Comparison of ENCODE assay signal across 18 cellular contexts in genomic region chr12:103960567-103961227, GRCh38. TPM values are rescaled to one million over a fixed set of nuclear protein-coding genes. Genes with fewer than 3 reads are reported as not detected.
A peak's percentile ranks its signal among the peaks of the same experiment; 100 is the strongest.
DNase-seq lines count a peak whose midpoint lies in the region; ATAC-seq and TF ChIP-seq lines count a peak whose summit lies in the region.
"Had no signal": no experiment of that assay in that cellular context is flagged by ENCODE, and none has a peak within 500 bp of the region (broad histone marks: within the 10 kb centered on the region; RNA-seq: fewer than 3 reads in every experiment).

No MANE protein-coding gene starts in this region.

- no peaks in the 10 kb centered on the region for H3K36me3 ChIP-seq in endodermal cell (ENCODE audit: control insufficient read depth, insufficient read depth, low read length)

- no peak overlapping the region for H3K27ac ChIP-seq in endodermal cell (ENCODE audit: low read depth, low read length)
- H3K27ac ChIP-seq: KMS-11 had no signal

- no peak overlapping the region for H3K9ac ChIP-seq in endodermal cell (ENCODE audit: extremely low read depth, low read length, poor library complexity, severe bottlenecking)
- H3K9ac ChIP-seq: KMS-11, SK-N-SH had no signal

- H3K27me3 ChIP-seq in endodermal cell (ENCODE audit: control insufficient read depth, insufficient read depth, low read length, poor library complexity, severe bottlenecking): no peaks in the 10 kb centered on the region

- peak overlapping the region; percentile 41 for H3K27ac Mint-ChIP-seq in activated naive CD8-positive, alpha-beta T cell
- H3K27ac Mint-ChIP-seq in activated naive CD8-positive, alpha-beta T cell treated with anti-CD3 and anti-CD28 coated beads for 36 hours: no peak overlapping the region
- H3K27ac Mint-ChIP-seq in activated T-helper 17 cell treated with anti-CD3 and anti-CD28 coated beads, Interleukin-2, amount 50 U/mL, for 72 hours: peak overlapping the region; percentile 23
- no peak overlapping the region for H3K27ac Mint-ChIP-seq in endodermal cell
- H3K27ac Mint-ChIP-seq: HFFc6 had no signal

- H3K27me3 Mint-ChIP-seq in activated naive CD8-positive, alpha-beta T cell: no peaks in the 10 kb centered on the region
- H3K27me3 Mint-ChIP-seq in activated naive CD8-positive, alpha-beta T cell treated with anti-CD3 and anti-CD28 coated beads for 36 hours: no peaks in the 10 kb centered on the region
- H3K27me3 Mint-ChIP-seq in activated T-helper 17 cell treated with anti-CD3 and anti-CD28 coated beads, Interleukin-2, amount 50 U/mL, for 72 hours: no peaks in the 10 kb centered on the region
- H3K27me3 Mint-ChIP-seq in endodermal cell (ENCODE audit: insufficient read depth): no peaks in the 10 kb centered on the region

- H3K4me3 ChIP-seq in endodermal cell (ENCODE audit: low read length): no peak overlapping the region

- WGBS in endodermal cell (ENCODE audit: insufficient coverage in 1 of 2, insufficient read length in 1 of 2), 2 experiments: 96 to 100% methylated on average over 2 to 6 of the region's 7 CpGs

- no peaks in the 10 kb centered on the region for H3K9me3 Mint-ChIP-seq in activated naive CD8-positive, alpha-beta T cell (ENCODE audit: low read depth)
- no peaks in the 10 kb centered on the region for H3K9me3 Mint-ChIP-seq in activated naive CD8-positive, alpha-beta T cell treated with anti-CD3 and anti-CD28 coated beads for 36 hours
- H3K9me3 Mint-ChIP-seq in activated T-helper 17 cell treated with anti-CD3 and anti-CD28 coated beads, Interleukin-2, amount 50 U/mL, for 72 hours: no peaks in the 10 kb centered on the region
- H3K9me3 Mint-ChIP-seq in endodermal cell: no peaks in the 10 kb centered on the region
- H3K9me3 Mint-ChIP-seq: HFFc6 had no signal

- DNase-seq in activated naive CD8-positive, alpha-beta T cell treated with anti-CD3 and anti-CD28 coated beads for 36 hours: no peak
- DNase-seq in NCI-H524 (lab: John Stamatoyannopoulos, UW) (peak; percentile 19 to 67), CD1c-positive myeloid dendritic cell (ENCODE audit: extremely low spot score) (no peak), posterior cingulate gyrus (no peak), endodermal cell (no peak)
- DNase-seq: AML-193, EL, HFFc6, NCI-H1092 treated with DMSO at 0.1 percent for 48 hours, NCI-H146, NCI-H2081, NCI-H226, NCI-H526, Right ventricle myocardium superior, SK-N-SH had no signal

- no peak for TF ChIP-seq CTCF in endodermal cell (conservative IDR thresholded peaks at IDR 0.05)

- intact Hi-C loops in posterior cingulate gyrus (cut with DNase I): loop anchor here (10.0 kb wide), 1 partner anchor 174 kb away; the partner anchor contains the start of gene NFYB

- no peak for ATAC-seq in activated T-helper 17 cell treated with anti-CD3 and anti-CD28 coated beads, Interleukin-2, amount 50 U/mL, for 72 hours (replicated peaks)

- no peaks in the 10 kb centered on the region for H3K9me3 ChIP-seq in endodermal cell (ENCODE audit: control insufficient read depth, low read length)
- H3K9me3 ChIP-seq: SK-N-SH had no signal

- no peaks in the 10 kb centered on the region for H3K36me3 Mint-ChIP-seq in activated naive CD8-positive, alpha-beta T cell
- H3K36me3 Mint-ChIP-seq in activated naive CD8-positive, alpha-beta T cell treated with anti-CD3 and anti-CD28 coated beads for 36 hours: peaks cover 11% of the 10 kb centered on the region
- H3K36me3 Mint-ChIP-seq in activated T-helper 17 cell treated with anti-CD3 and anti-CD28 coated beads, Interleukin-2, amount 50 U/mL, for 72 hours (ENCODE audit: low read depth): peaks cover 27% of the 10 kb centered on the region
- peaks cover under 1% of the 10 kb centered on the region for H3K36me3 Mint-ChIP-seq in endodermal cell (ENCODE audit: low read depth)

- H3K4me3 Mint-ChIP-seq in activated naive CD8-positive, alpha-beta T cell: no peak overlapping the region
- H3K4me3 Mint-ChIP-seq in activated naive CD8-positive, alpha-beta T cell treated with anti-CD3 and anti-CD28 coated beads for 36 hours: no peak overlapping the region
- H3K4me3 Mint-ChIP-seq in activated T-helper 17 cell treated with anti-CD3 and anti-CD28 coated beads, Interleukin-2, amount 50 U/mL, for 72 hours: no peak overlapping the region
- H3K4me3 Mint-ChIP-seq in endodermal cell: no peak overlapping the region
- H3K4me3 Mint-ChIP-seq: HFFc6 had no signal

- H3K4me1 Mint-ChIP-seq in activated naive CD8-positive, alpha-beta T cell (ENCODE audit: low read depth): peaks cover 25% of the 10 kb centered on the region
- H3K4me1 Mint-ChIP-seq in activated naive CD8-positive, alpha-beta T cell treated with anti-CD3 and anti-CD28 coated beads for 36 hours: peaks cover 26% of the 10 kb centered on the region
- H3K4me1 Mint-ChIP-seq in activated T-helper 17 cell treated with anti-CD3 and anti-CD28 coated beads, Interleukin-2, amount 50 U/mL, for 72 hours: peaks cover 12% of the 10 kb centered on the region
- peaks cover 20% of the 10 kb centered on the region for H3K4me1 Mint-ChIP-seq in endodermal cell

- H3K4me1 ChIP-seq in endodermal cell (ENCODE audit: control insufficient read depth, insufficient read depth, low read length): no peaks in the 10 kb centered on the region

RNA-seq across cellular contexts. Expression of gene TDG, which starts 5.0 kb away (rescaled TPM):
- total RNA-seq in activated naive CD8-positive, alpha-beta T cell treated with anti-CD3 and anti-CD28 coated beads for 36 hours: 10 to 100 TPM; 58.3 to 59.3 TPM
- total RNA-seq in activated T-helper 17 cell treated with anti-CD3 and anti-CD28 coated beads, Interleukin-2, amount 50 U/mL, for 72 hours: 10 to 100 TPM; 35.9 to 38.2 TPM
- 10 to 100 TPM; 53.4 to 58.1 TPM for total RNA-seq in endodermal cell
- polyA plus RNA-seq in endodermal cell (2013, experiment 1 of 2): 58.7 TPM
- 58.3 TPM for polyA plus RNA-seq in endodermal cell (2013, experiment 2 of 2)

RNA-seq across cellular contexts. Expression of gene HSP90B1, which starts 30.5 kb away (rescaled TPM):
- 100 to 1,000 TPM; 540 to 565 TPM for total RNA-seq in activated naive CD8-positive, alpha-beta T cell treated with anti-CD3 and anti-CD28 coated beads for 36 hours
- 100 to 1,000 TPM; 324 to 453 TPM for total RNA-seq in activated T-helper 17 cell treated with anti-CD3 and anti-CD28 coated beads, Interleukin-2, amount 50 U/mL, for 72 hours
- total RNA-seq in endodermal cell: 1,000 to 10,000 TPM; 1,047 to 1,509 TPM
- 642 TPM for polyA plus RNA-seq in endodermal cell (2013, experiment 1 of 2)
- 723 TPM for polyA plus RNA-seq in endodermal cell (2013, experiment 2 of 2)

Comparison
In these comparisons a context has a peak if more than half of its experiments do, and no peak if none do; other contexts are left out.
1. H3K27ac Mint-ChIP-seq: peak in activated naive CD8-positive, alpha-beta T cell (single experiment) and activated T-helper 17 cell treated with anti-CD3 and anti-CD28 coated beads, Interleukin-2, amount 50 U/mL, for 72 hours (single experiment); none in activated naive CD8-positive, alpha-beta T cell treated with anti-CD3 and anti-CD28 coated beads for 36 hours (single experiment) and endodermal cell (single experiment).
2. DNase-seq: peak in NCI-H524 (2 of 2); none in activated naive CD8-positive, alpha-beta T cell treated with anti-CD3 and anti-CD28 coated beads for 36 hours (single experiment), CD1c-positive myeloid dendritic cell (single experiment), posterior cingulate gyrus (0 of 10) and endodermal cell (single experiment).